Comparison of ENCODE assay signal across 1 cellular context in the genomic region with DNA sequence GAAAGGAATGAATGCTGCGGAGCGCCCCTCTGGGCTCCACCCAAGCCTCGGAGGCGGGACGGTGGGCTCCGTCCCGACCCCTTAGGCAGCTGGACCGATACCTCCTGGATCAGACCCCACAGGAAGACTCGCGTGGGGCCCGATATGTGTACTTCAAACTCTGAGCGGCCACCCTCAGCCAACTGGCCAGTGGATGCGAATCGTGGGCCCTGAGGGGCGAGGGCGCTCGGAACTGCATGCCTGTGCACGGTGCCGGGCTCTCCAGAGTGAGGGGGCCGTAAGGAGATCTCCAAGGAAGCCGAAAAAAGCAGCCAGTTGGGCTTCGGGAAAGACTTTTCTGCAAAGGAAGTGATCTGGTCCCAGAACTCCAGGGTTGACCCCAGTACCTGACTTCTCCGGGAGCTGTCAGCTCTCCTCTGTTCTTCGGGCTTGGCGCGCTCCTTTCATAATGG.
A peak's percentile ranks its signal among the peaks of the same experiment; 100 is the strongest.
TF ChIP-seq lines count a peak whose summit lies in the region.

No MANE protein-coding gene starts in this region.

TF ChIP-seq in H1, 55 proteins besides CTCF, POLR2A, EP300 and RAD21:
- TF ChIP-seq USF2 (IDR thresholded peaks at IDR 0.05; ENCODE audit: low read length) (no peak), PHF8 (conservative IDR thresholded peaks at IDR 0.05; ENCODE audit: low read depth, low read length) (no peak), KDM1A (IDR thresholded peaks at IDR 0.05; ENCODE audit: borderline replicate concordance, low read length) (no peak), SP2 (IDR thresholded peaks at IDR 0.05; ENCODE audit: low read length) (no peak), SAP30 (IDR thresholded peaks at IDR 0.05; ENCODE audit: insufficient read depth, insufficient replicate concordance, low read length) (no peak), EZH2 (IDR thresholded peaks at IDR 0.05; ENCODE audit: low read depth, low read length, severe bottlenecking) (peak; percentile 73), CHD2 (IDR thresholded peaks at IDR 0.05; ENCODE audit: low read length) (no peak), POLR2AphosphoS5 (IDR thresholded peaks at IDR 0.05; ENCODE audit: low read depth, low read length) (no peak), NRF1 (IDR thresholded peaks at IDR 0.05; ENCODE audit: low read depth, low read length) (no peak), RXRA (IDR thresholded peaks at IDR 0.05; ENCODE audit: insufficient read depth, low read depth, low read length) (no peak), HDAC2 (IDR thresholded peaks at IDR 0.05; ENCODE audit: borderline replicate concordance in 1 of 2, low read depth in 2 of 2, low read length in 2 of 2) (no peak), SUZ12 (IDR thresholded peaks at IDR 0.05; ENCODE audit: low read length) (peak; percentile 89; the same call in 1 of the 2 replicates), EGR1 (IDR thresholded peaks at IDR 0.05; ENCODE audit: borderline replicate concordance, low read depth, low read length) (no peak), JUND (IDR thresholded peaks at IDR 0.05; ENCODE audit: low read length) (no peak)
- TF ChIP-seq, protein P1, sequence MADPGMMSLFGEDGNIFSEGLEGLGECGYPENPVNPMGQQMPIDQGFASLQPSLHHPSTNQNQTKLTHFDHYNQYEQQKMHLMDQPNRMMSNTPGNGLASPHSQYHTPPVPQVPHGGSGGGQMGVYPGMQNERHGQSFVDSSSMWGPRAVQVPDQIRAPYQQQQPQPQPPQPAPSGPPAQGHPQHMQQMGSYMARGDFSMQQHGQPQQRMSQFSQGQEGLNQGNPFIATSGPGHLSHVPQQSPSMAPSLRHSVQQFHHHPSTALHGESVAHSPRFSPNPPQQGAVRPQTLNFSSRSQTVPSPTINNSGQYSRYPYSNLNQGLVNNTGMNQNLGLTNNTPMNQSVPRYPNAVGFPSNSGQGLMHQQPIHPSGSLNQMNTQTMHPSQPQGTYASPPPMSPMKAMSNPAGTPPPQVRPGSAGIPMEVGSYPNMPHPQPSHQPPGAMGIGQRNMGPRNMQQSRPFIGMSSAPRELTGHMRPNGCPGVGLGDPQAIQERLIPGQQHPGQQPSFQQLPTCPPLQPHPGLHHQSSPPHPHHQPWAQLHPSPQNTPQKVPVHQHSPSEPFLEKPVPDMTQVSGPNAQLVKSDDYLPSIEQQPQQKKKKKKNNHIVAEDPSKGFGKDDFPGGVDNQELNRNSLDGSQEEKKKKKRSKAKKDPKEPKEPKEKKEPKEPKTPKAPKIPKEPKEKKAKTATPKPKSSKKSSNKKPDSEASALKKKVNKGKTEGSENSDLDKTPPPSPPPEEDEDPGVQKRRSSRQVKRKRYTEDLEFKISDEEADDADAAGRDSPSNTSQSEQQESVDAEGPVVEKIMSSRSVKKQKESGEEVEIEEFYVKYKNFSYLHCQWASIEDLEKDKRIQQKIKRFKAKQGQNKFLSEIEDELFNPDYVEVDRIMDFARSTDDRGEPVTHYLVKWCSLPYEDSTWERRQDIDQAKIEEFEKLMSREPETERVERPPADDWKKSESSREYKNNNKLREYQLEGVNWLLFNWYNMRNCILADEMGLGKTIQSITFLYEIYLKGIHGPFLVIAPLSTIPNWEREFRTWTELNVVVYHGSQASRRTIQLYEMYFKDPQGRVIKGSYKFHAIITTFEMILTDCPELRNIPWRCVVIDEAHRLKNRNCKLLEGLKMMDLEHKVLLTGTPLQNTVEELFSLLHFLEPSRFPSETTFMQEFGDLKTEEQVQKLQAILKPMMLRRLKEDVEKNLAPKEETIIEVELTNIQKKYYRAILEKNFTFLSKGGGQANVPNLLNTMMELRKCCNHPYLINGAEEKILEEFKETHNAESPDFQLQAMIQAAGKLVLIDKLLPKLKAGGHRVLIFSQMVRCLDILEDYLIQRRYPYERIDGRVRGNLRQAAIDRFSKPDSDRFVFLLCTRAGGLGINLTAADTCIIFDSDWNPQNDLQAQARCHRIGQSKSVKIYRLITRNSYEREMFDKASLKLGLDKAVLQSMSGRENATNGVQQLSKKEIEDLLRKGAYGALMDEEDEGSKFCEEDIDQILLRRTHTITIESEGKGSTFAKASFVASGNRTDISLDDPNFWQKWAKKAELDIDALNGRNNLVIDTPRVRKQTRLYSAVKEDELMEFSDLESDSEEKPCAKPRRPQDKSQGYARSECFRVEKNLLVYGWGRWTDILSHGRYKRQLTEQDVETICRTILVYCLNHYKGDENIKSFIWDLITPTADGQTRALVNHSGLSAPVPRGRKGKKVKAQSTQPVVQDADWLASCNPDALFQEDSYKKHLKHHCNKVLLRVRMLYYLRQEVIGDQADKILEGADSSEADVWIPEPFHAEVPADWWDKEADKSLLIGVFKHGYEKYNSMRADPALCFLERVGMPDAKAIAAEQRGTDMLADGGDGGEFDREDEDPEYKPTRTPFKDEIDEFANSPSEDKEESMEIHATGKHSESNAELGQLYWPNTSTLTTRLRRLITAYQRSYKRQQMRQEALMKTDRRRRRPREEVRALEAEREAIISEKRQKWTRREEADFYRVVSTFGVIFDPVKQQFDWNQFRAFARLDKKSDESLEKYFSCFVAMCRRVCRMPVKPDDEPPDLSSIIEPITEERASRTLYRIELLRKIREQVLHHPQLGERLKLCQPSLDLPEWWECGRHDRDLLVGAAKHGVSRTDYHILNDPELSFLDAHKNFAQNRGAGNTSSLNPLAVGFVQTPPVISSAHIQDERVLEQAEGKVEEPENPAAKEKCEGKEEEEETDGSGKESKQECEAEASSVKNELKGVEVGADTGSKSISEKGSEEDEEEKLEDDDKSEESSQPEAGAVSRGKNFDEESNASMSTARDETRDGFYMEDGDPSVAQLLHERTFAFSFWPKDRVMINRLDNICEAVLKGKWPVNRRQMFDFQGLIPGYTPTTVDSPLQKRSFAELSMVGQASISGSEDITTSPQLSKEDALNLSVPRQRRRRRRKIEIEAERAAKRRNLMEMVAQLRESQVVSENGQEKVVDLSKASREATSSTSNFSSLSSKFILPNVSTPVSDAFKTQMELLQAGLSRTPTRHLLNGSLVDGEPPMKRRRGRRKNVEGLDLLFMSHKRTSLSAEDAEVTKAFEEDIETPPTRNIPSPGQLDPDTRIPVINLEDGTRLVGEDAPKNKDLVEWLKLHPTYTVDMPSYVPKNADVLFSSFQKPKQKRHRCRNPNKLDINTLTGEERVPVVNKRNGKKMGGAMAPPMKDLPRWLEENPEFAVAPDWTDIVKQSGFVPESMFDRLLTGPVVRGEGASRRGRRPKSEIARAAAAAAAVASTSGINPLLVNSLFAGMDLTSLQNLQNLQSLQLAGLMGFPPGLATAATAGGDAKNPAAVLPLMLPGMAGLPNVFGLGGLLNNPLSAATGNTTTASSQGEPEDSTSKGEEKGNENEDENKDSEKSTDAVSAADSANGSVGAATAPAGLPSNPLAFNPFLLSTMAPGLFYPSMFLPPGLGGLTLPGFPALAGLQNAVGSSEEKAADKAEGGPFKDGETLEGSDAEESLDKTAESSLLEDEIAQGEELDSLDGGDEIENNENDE (IDR thresholded peaks at IDR 0.05; ENCODE audit: insufficient replicate concordance, low read length): no peak
